8 cellular contexts compared by ENCODE assay signal in genomic region chr4:70839537-70840093, GRCh38. TPM values are rescaled to one million over a fixed set of nuclear protein-coding genes. Genes with fewer than 3 reads are reported as not detected.
DNase-seq lines count a peak whose midpoint lies in the region; ATAC-seq and TF ChIP-seq lines count a peak whose summit lies in the region.

Gene GRSF1 (minus strand): TSS chr4:70839890. CDS start chr4:70839827, 63 bp downstream.

- TF ChIP-seq CTCF in coronary artery (IDR thresholded peaks at IDR 0.05), result no peak

- no peaks in the 10 kb centered on the region for H3K27me3 ChIP-seq in BLaER1 treated with 17β-estradiol and CSF1 and Interleukin-3, amounts not matched to agents 10 nM and 100 nM

- peak; percentile 63 to 97 for DNase-seq in NCI-H526 (lab: John Stamatoyannopoulos, UW)
- peak; percentile 98 for DNase-seq in activated CD4-positive, alpha-beta T cell treated with anti-CD3 and anti-CD28 coated beads, Interleukin-2, amount 10 ng/mL, durations not matched to agents 24 days and 14 days
- peak; percentile 95 for DNase-seq in coronary artery (ENCODE audit: low spot score)
- DNase-seq in left lobe of liver (ENCODE audit: low spot score), result peak; percentile 96
- peak; percentile 93 to 94 for DNase-seq in stimulated activated CD4-positive, alpha-beta T cell treated with anti-CD3 and anti-CD28 coated beads, Interleukin-2, amount 100 ng/mL, for 24 hours

- H3K4me2 ChIP-seq in BLaER1 treated with 17β-estradiol and CSF1 and Interleukin-3, amounts not matched to agents 10 nM and 100 nM, result peak within 1 kb of the TSS; percentile 84 to 95 (median 92)

- peaks cover 35% of the 10 kb centered on the region for H3K4me1 Mint-ChIP-seq in activated CD4-positive, alpha-beta T cell treated with anti-CD3 and anti-CD28 coated beads, Interleukin-2, amount 10 ng/mL, durations not matched to agents 24 days and 14 days

- H3K9me3 Mint-ChIP-seq in activated CD4-positive, alpha-beta T cell treated with anti-CD3 and anti-CD28 coated beads, Interleukin-2, amount 10 ng/mL, durations not matched to agents 24 days and 14 days, result no peaks in the 10 kb centered on the region

- TF ChIP-seq POLR2A in GM19193 (IDR thresholded peaks at IDR 0.05; ENCODE audit: extremely low read depth, insufficient read depth, insufficient read length), result peak; percentile 86

- peak within 1 kb of the TSS; percentile 89 to 98 (median 96) for H3K4me3 ChIP-seq in BLaER1 treated with 17β-estradiol and CSF1 and Interleukin-3, amounts not matched to agents 10 nM and 100 nM
- H3K4me3 ChIP-seq in coronary artery, result peak within 1 kb of the TSS; percentile 94

- peak within 1 kb of the TSS; percentile 100 for H3K4me3 Mint-ChIP-seq in activated CD4-positive, alpha-beta T cell treated with anti-CD3 and anti-CD28 coated beads, Interleukin-2, amount 10 ng/mL, durations not matched to agents 24 days and 14 days

- H4K20me1 ChIP-seq in BLaER1 treated with 17β-estradiol and CSF1 and Interleukin-3, amounts not matched to agents 10 nM and 100 nM, result peaks cover 33 to 49% (median 45%) of the 10 kb centered on the region in 11 experiments; a peak in 21 of 22 replicates

- no peaks in the 10 kb centered on the region for H3K27me3 Mint-ChIP-seq in activated CD4-positive, alpha-beta T cell treated with anti-CD3 and anti-CD28 coated beads, Interleukin-2, amount 10 ng/mL, durations not matched to agents 24 days and 14 days

- intact Hi-C loops in activated CD4-positive, alpha-beta T cell treated with anti-CD3 and anti-CD28 coated beads, Interleukin-2, amount 10 ng/mL, durations not matched to agents 24 days and 14 days (cut with micrococcal nuclease), result loop anchor here (1.0 to 10.0 kb wide), 8 partner anchors 24 to 215 kb away; partner anchors contain the start of genes DCK, ENAM, MOB1B and UTP3

- peaks cover 15 to 28% (median 25%) of the 10 kb centered on the region in 11 experiments for H3K36me3 ChIP-seq in BLaER1 treated with 17β-estradiol and CSF1 and Interleukin-3, amounts not matched to agents 10 nM and 100 nM

- H3K27ac ChIP-seq in BLaER1 treated with 17β-estradiol and CSF1 and Interleukin-3, amounts not matched to agents 10 nM and 100 nM, result peak within 1 kb of the TSS; percentile 88 to 99 (median 98)
- H3K27ac ChIP-seq in coronary artery, result peak within 1 kb of the TSS; percentile 81 to 92

- H3K9me3 ChIP-seq in BLaER1 treated with 17β-estradiol and CSF1 and Interleukin-3, amounts not matched to agents 10 nM and 100 nM (replicated peaks in 1 of 11), result no peaks in the 10 kb centered on the region

- H3K4me1 ChIP-seq in BLaER1 treated with 17β-estradiol and CSF1 and Interleukin-3, amounts not matched to agents 10 nM and 100 nM, result peaks cover 18 to 43% (median 33%) of the 10 kb centered on the region in 10 experiments; a peak in 19 of 20 replicates

- peak; percentile 81 for ATAC-seq in HG03432 (IDR thresholded peaks at IDR 0.05; ENCODE audit: unreplicated experiment)
- ATAC-seq in left lobe of liver, result peak; percentile 95

- H3K27ac Mint-ChIP-seq in activated CD4-positive, alpha-beta T cell treated with anti-CD3 and anti-CD28 coated beads, Interleukin-2, amount 10 ng/mL, durations not matched to agents 24 days and 14 days, result peak within 1 kb of the TSS; percentile 99

- H3K9ac ChIP-seq in BLaER1 treated with 17β-estradiol and CSF1 and Interleukin-3, amounts not matched to agents 10 nM and 100 nM, result peak within 1 kb of the TSS; percentile 94 to 100 (median 98)

- peaks cover 26% of the 10 kb centered on the region for H3K36me3 Mint-ChIP-seq in activated CD4-positive, alpha-beta T cell treated with anti-CD3 and anti-CD28 coated beads, Interleukin-2, amount 10 ng/mL, durations not matched to agents 24 days and 14 days (ENCODE audit: low read depth)

RNA-seq across cellular contexts. Expression of gene GRSF1, which starts in this region (rescaled TPM):
- 122 and 124 TPM in 2 replicates for total RNA-seq in activated CD4-positive, alpha-beta T cell treated with anti-CD3 and anti-CD28 coated beads, Interleukin-2, amount 10 ng/mL, durations not matched to agents 24 days and 14 days
- total RNA-seq in left lobe of liver, result 24.9 TPM

Comparison
In these comparisons a context has a peak if more than half of its experiments do, and no peak if none do; other contexts are left out.
1. Peak in every context shown above with its lines: DNase-seq, ATAC-seq, H3K4me3 ChIP-seq and H3K27ac ChIP-seq.